In genomic region chr9:40907657-40908624, GRCh38 we compare ENCODE assay signal across 30 cellular contexts.
"Had no signal": no experiment of that assay in that cellular context is flagged by ENCODE, and none has a peak within 500 bp of the region (broad histone marks: within the 10 kb centered on the region; RNA-seq: fewer than 3 reads in every experiment).

No MANE protein-coding gene starts in this region.

- ATAC-seq: activated CD4-positive, CD25-positive, alpha-beta regulatory T cell treated with anti-CD3 and anti-CD28 coated beads, Interleukin-2, amount 50 U/mL, for 24 hours; activated T-cell treated with anti-CD3 and anti-CD28 coated beads, Interleukin-2, amount 50 U/mL, for 4 hours; activated T-helper 17 cell treated with anti-CD3 and anti-CD28 coated beads, Interleukin-2, amount 50 U/mL, for 72 hours; body of pancreas; SK-N-SH treated with all-trans-retinoic acid at 6 μM for 48 hours; T-helper 17 cell had no signal

- H3K27ac ChIP-seq: body of pancreas, heart right ventricle, left ventricle myocardium inferior, parathyroid adenoma, psoas muscle, testis, transverse colon, WERI-Rb-1 had no signal

- H3K36me3 ChIP-seq: transverse colon, WERI-Rb-1 had no signal

- H2AFZ ChIP-seq: parathyroid adenoma had no signal

- H3K4me1 ChIP-seq: body of pancreas, heart right ventricle, left ventricle myocardium inferior, parathyroid adenoma, psoas muscle, testis, transverse colon had no signal

- H3K79me2 ChIP-seq: parathyroid adenoma had no signal

- H3K4me3 ChIP-seq: body of pancreas, heart right ventricle, left ventricle myocardium inferior, psoas muscle, testis, transverse colon had no signal

- H3K9me3 ChIP-seq: testis had no signal

- FAIRE-seq: colon, islet of Langerhans, urothelium cell line had no signal

- DNase-seq: activated CD4-positive, alpha-beta T cell treated with anti-CD3 and anti-CD28 coated beads for 48 hours; activated CD4-positive, alpha-beta T cell treated with anti-CD3 and anti-CD28 coated beads, Interleukin-2, amount 50 U/mL, for 48 hours; activated CD8-positive, alpha-beta memory T cell treated with anti-CD3 and anti-CD28 coated beads, Interleukin-2, amount 50 U/mL, for 4 hours; activated gamma-delta T cell treated with Interleukin-2 at 50 U/mL for 16 hours; activated naive CD4-positive, alpha-beta T cell treated with anti-CD3 and anti-CD28 coated beads, Interleukin-2, amount 50 U/mL, for 16 hours; activated T-cell treated with anti-CD3 and anti-CD28 coated beads, Interleukin-2, amount 50 U/mL, for 4 hours; body of pancreas; effector memory CD4-positive, alpha-beta T cell; foreskin melanocyte; heart right ventricle; left ventricle myocardium inferior; mammary epithelial cell; naive thymus-derived CD4-positive, alpha-beta T cell; nucleus accumbens; psoas muscle; stimulated activated CD4-positive, alpha-beta T cell treated with anti-CD3 and anti-CD28 coated beads, Interleukin-15, amount 100 ng/mL, for 24 hours; stimulated activated CD4-positive, alpha-beta T cell treated with anti-CD3 and anti-CD28 coated beads, Interleukin-2, amount 100 ng/mL, for 24 hours; stimulated activated naive CD4-positive, alpha-beta T cell; T-helper 17 cell; T1000; testis; transverse colon; WERI-Rb-1 had no signal

- H3K9ac ChIP-seq: parathyroid adenoma had no signal

- H3K27me3 ChIP-seq: body of pancreas, heart right ventricle, testis, transverse colon had no signal
